Comparison of ENCODE assay signal across 1 cellular context in the genomic region with DNA sequence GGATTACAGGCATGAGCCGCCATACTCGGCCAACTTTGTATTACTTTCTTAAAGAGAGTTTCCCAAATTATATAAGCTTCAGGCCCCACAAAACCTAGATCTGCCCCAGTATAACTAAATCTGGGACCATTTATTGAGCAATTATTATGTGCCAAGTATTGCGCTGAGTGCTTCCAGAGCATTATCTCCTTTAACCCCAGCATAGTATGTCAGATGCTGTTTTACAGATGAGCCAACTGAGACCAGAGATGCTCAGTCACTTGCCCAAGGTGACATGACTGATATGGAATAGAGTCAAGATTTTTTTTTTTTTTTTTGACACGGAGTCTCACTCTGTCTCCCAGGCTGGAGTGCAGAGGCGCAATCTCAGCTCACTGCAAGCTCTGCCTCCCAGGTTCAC.
TF ChIP-seq lines count a peak whose summit lies in the region.

No MANE protein-coding gene starts in this region.

TF ChIP-seq in K562, 482 proteins besides CTCF, POLR2A, EP300 and RAD21:
- TF ChIP-seq CBFA2T2 (conservative IDR thresholded peaks at IDR 0.05) (peak; percentile 47; the same call in 1 of the 2 replicates), CBFA2T3 (IDR thresholded peaks at IDR 0.05) (peak; percentile 78), KDM1A (IDR thresholded peaks at IDR 0.05) (peak; percentile 58 to 70; a peak in 3 of 4 replicates), NRF1 (conservative IDR thresholded peaks at IDR 0.05 in 1 of 2, IDR thresholded peaks at IDR 0.05 in 1 of 2) (no peak), TCF3 (CRISPR knock-in tag; IDR thresholded peaks at IDR 0.05) (no peak), ZNF384 (IDR thresholded peaks at IDR 0.05; ENCODE audit: low read depth, low read length) (peak; percentile 47; the same call in 1 of the 2 replicates), TAL1 (IDR thresholded peaks at IDR 0.05) (peak; percentile 15; the same call in 1 of the 2 replicates), RBM17 (IDR thresholded peaks at IDR 0.05; ENCODE audit: borderline replicate concordance, low read depth, low read length) (no peak), KLF6 (CRISPR knock-in tag; IDR thresholded peaks at IDR 0.05; ENCODE audit: borderline replicate concordance) (no peak), NFIC (IDR thresholded peaks at IDR 0.05) (0 out of 2 replicates have a peak, but pooled peaks have one; percentile 20), TARDBP (IDR thresholded peaks at IDR 0.05) (no peak), SRSF1 (IDR thresholded peaks at IDR 0.05; ENCODE audit: low read depth, low read length) (no peak), NR2C2 (CRISPR knock-in tag; IDR thresholded peaks at IDR 0.05) (no peak), NR2C2 (tag; IDR thresholded peaks at IDR 0.05) (no peak)
- TF ChIP-seq, protein P1, sequence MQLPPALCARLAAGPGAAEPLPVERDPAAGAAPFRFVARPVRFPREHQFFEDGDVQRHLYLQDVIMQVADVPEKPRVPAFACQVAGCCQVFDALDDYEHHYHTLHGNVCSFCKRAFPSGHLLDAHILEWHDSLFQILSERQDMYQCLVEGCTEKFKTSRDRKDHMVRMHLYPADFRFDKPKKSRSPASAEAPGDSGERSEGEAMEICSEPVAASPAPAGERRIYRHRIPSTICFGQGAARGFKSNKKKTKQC (CRISPR knock-in tag; IDR thresholded peaks at IDR 0.05), result no peak
TF ChIP-seq in K562: peak in this region for 6.
